Comparison of ENCODE assay signal across 8 cellular contexts in the genomic region with DNA sequence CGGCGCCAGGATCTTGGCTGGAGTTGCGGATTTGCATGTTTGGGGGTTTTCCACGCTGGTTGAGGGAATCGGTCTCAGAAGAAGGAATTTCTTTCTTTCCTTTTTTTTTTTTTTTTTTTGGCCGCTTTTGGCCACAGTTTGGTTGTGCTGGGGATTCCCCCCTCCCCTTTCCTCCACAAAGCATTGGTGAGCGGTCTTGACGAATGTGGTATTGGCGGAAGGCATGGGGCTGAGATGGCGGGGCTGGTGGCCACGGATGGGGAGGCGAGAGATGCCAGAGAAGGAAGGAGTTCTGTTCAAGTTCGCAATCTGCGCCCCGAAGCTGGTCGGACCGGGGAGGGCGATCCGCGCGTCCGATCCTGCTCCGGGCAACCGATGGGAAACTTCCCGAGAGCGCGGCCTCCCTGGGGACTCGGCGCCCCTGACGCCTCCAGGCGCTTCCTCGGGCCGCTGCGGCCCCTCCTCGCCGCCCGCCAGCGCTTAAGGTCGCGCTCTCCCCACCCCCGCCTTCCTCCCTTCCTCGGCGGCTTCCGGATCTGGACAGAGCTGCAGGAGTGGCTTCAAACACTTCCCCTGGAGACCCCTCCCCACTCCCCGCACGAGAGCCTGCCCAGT. TPM values are rescaled to one million over a fixed set of nuclear protein-coding genes. Genes with fewer than 3 reads are reported as not detected.
DNase-seq lines count a peak whose midpoint lies in the region; ATAC-seq and TF ChIP-seq lines count a peak whose summit lies in the region.

No MANE protein-coding gene starts in this region.

- no peaks in the 10 kb centered on the region for H3K27me3 ChIP-seq in CD4-positive, alpha-beta memory T cell (ENCODE audit: insufficient read depth, low read length)
- H3K27me3 ChIP-seq in GM23248 (replicated peaks; ENCODE audit: insufficient read depth): no peaks in the 10 kb centered on the region
- H3K27me3 ChIP-seq in adipocyte (replicated peaks; ENCODE audit: control insufficient read depth, insufficient read depth, low read length): no peaks in the 10 kb centered on the region
- no peaks in the 10 kb centered on the region for H3K27me3 ChIP-seq in stomach smooth muscle (ENCODE audit: control insufficient read depth in 1 of 2, insufficient read depth in 2 of 2, low read length in 2 of 2)

- peaks cover 20% of the 10 kb centered on the region for H3K4me1 ChIP-seq in CD4-positive, alpha-beta memory T cell (ENCODE audit: insufficient read depth, low read length)
- H3K4me1 ChIP-seq in GM23248 (ENCODE audit: insufficient read depth) (peaks cover 18% of the 10 kb centered on the region), adipocyte (ENCODE audit: control insufficient read depth, insufficient read depth, low read length) (peaks cover 9% of the 10 kb centered on the region), stomach smooth muscle (ENCODE audit: control insufficient read depth, insufficient read depth, low read length) (peaks cover 38% of the 10 kb centered on the region)

- in situ Hi-C loops in GM23248 (cut with MboI): no loop called here

- H3K9me3 Mint-ChIP-seq in CD4-positive, alpha-beta memory T cell: peaks cover 0 to 2% (median 0%) of the 10 kb centered on the region in 8 donors
- no peaks in the 10 kb centered on the region for H3K9me3 Mint-ChIP-seq in MCF 10A (ENCODE audit: unreplicated experiment)

- BruUV-seq in MCF 10A (replicated peaks; lab: Mats Ljungman, UMichigan): no TSS peak

- no peak overlapping the region for H3K27ac ChIP-seq in CD4-positive, alpha-beta memory T cell (ENCODE audit: low read depth, low read length)
- H3K27ac ChIP-seq in GM23248 (0 out of 2 replicates have a peak overlapping the region, but pooled peaks have one; percentile 5), stomach smooth muscle (ENCODE audit: low read length) (no peak overlapping the region)

- POLR2A ChIA-PET in CD4-positive, alpha-beta memory T cell (lab: Charles Lee; ENCODE audit: partially characterized antibody): no interaction called here
- POLR2A ChIA-PET in MCF 10A (lab: Yijun Ruan, JAX): no interaction called here

- no peak for ATAC-seq in HG02884 (IDR thresholded peaks at IDR 0.05; ENCODE audit: unreplicated experiment)

- H3K9me3 ChIP-seq in CD4-positive, alpha-beta memory T cell (ENCODE audit: control insufficient read depth in 1 of 2, low read length in 2 of 2): no peaks in the 10 kb centered on the region
- H3K9me3 ChIP-seq in GM23248 (ENCODE audit: low read depth) (no peaks in the 10 kb centered on the region), adipocyte (ENCODE audit: control insufficient read depth, low read length) (no peaks in the 10 kb centered on the region), stomach smooth muscle (ENCODE audit: control insufficient read depth in 2 of 2, low read length in 2 of 2) (no peaks in the 10 kb centered on the region)

- no peak overlapping the region for H2AFZ ChIP-seq in GM23248

- H3K9me2 ChIP-seq in GM23248 (ENCODE audit: insufficient read depth): no peaks in the 10 kb centered on the region

- H3K4me2 ChIP-seq in GM23248 (ENCODE audit: unreplicated experiment): peak overlapping the region; percentile 77

- H3K36me3 ChIP-seq in CD4-positive, alpha-beta memory T cell (ENCODE audit: insufficient read depth, low read length): no peaks in the 10 kb centered on the region
- H3K36me3 ChIP-seq in GM23248 (ENCODE audit: low read depth) (no peaks in the 10 kb centered on the region), adipocyte (ENCODE audit: control insufficient read depth, insufficient read depth, low read length, severe bottlenecking) (no peaks in the 10 kb centered on the region), stomach smooth muscle (ENCODE audit: control insufficient read depth in 2 of 2, insufficient read depth in 2 of 2, low read length in 2 of 2) (no peaks in the 10 kb centered on the region)

- WGBS in GM23248 (ENCODE audit: low coverage in 1 of 2, low lambda C conversion rate in 2 of 2, missing lambda C conversion rate in 2 of 2), 2 experiments: 6 to 10% methylated on average over 26 to 42 of the region's 46 CpGs

- peaks cover 18 to 47% (median 24%) of the 10 kb centered on the region in 4 donors for H3K4me1 Mint-ChIP-seq in CD4-positive, alpha-beta memory T cell
- H3K4me1 Mint-ChIP-seq in MCF 10A (ENCODE audit: insufficient read depth, unreplicated experiment): peaks cover 43% of the 10 kb centered on the region

- peaks cover 68% of the 10 kb centered on the region for H3K79me2 ChIP-seq in GM23248 (ENCODE audit: insufficient read depth)

- H3K4me3 ChIP-seq in CD4-positive, alpha-beta memory T cell (ENCODE audit: low read length in 2 of 2): peak overlapping the region in 1 of 2 donors; percentile 28
- H3K4me3 ChIP-seq in GM23248: peak overlapping the region; percentile 77
- peak overlapping the region; percentile 71 for H3K4me3 ChIP-seq in adipocyte (ENCODE audit: low read length)
- H3K4me3 ChIP-seq in stomach smooth muscle (ENCODE audit: low read length in 2 of 2): peak overlapping the region; percentile 74 to 80

- intact Hi-C loops in CD4-positive, alpha-beta memory T cell (cut with micrococcal nuclease): no loop called here
- intact Hi-C loops in MCF 10A (cut with micrococcal nuclease): no loop called here

- H3K36me3 Mint-ChIP-seq in CD4-positive, alpha-beta memory T cell: peaks cover 0 to 3% of the 10 kb centered on the region in 2 donors
- peaks cover 16% of the 10 kb centered on the region for H3K36me3 Mint-ChIP-seq in MCF 10A (ENCODE audit: insufficient read depth, unreplicated experiment)

- DNase-seq in CD4-positive, alpha-beta memory T cell: no peak
- DNase-seq in GM23248 (peak; percentile 51), adipocyte (ENCODE audit: low read depth) (peak; percentile 62), iPS-NIHi7 (ENCODE audit: extremely low spot score) (peak; percentile 84), MCF 10A (ENCODE audit: unreplicated experiment) (no peak), HuH-7 (ENCODE audit: low spot score) (no peak)

- H4K20me1 ChIP-seq in GM23248 (ENCODE audit: insufficient read depth): no peaks in the 10 kb centered on the region; the same call in 1 of the 2 replicates

- H3K27ac Mint-ChIP-seq in CD4-positive, alpha-beta memory T cell: peak overlapping the region in 1 of 7 donors; percentile 59
- no peak overlapping the region for H3K27ac Mint-ChIP-seq in MCF 10A (ENCODE audit: low read depth, unreplicated experiment)

- peaks cover 9% of the 10 kb centered on the region; the same call in 1 of the 2 replicates for H3F3A ChIP-seq in GM23248 (ENCODE audit: insufficient read depth)

- no peak for TF ChIP-seq CTCF in MCF 10A (IDR thresholded peaks at IDR 0.05; ENCODE audit: unreplicated experiment)

- H3K4me3 Mint-ChIP-seq in CD4-positive, alpha-beta memory T cell: peak overlapping the region; percentile 61 to 89 (median 86)
- H3K4me3 Mint-ChIP-seq in MCF 10A (ENCODE audit: unreplicated experiment): no peak overlapping the region

- H3K9ac ChIP-seq in GM23248: peak overlapping the region; percentile 79
- peak overlapping the region; percentile 52 for H3K9ac ChIP-seq in adipocyte (ENCODE audit: low read length)
- peak overlapping the region; percentile 29 to 63 for H3K9ac ChIP-seq in stomach smooth muscle (ENCODE audit: low read length in 2 of 2)

- CTCF ChIA-PET in CD4-positive, alpha-beta memory T cell (lab: Charles Lee; ENCODE audit: partially characterized antibody): no interaction called here
- CTCF ChIA-PET in MCF 10A (lab: Yijun Ruan, JAX): no interaction called here

- peaks cover 9 to 22% of the 10 kb centered on the region in 2 donors for H3K27me3 Mint-ChIP-seq in CD4-positive, alpha-beta memory T cell
- H3K27me3 Mint-ChIP-seq in MCF 10A (ENCODE audit: insufficient read depth, unreplicated experiment): no peaks in the 10 kb centered on the region

RNA-seq across cellular contexts. Expression of gene RAI1, which starts 43.2 kb away (rescaled TPM):
- 10 to 100 TPM; 15.4 to 19.5 TPM for total RNA-seq in CD4-positive, alpha-beta memory T cell
- 1 to 10 TPM in 1 of 2 donors, under 1 TPM in 1; 0.35 to 4.0 TPM for polyA plus RNA-seq in CD4-positive, alpha-beta memory T cell
- 9.1 and 17.8 TPM in 2 replicates for total RNA-seq in GM23248 (2014; rRNA removed; shearing (Covaris generic))
- polyA plus RNA-seq in GM23248 (2016; fragmentation: Nextera tagmentation; extraction: Ambion mirVana): 4.4 and 5.2 TPM in 2 replicates
- total RNA-seq in MCF 10A (2022): 30.4 and 34.6 TPM in 2 replicates

Comparison
In these comparisons a context has a peak if more than half of its experiments do, and no peak if none do; other contexts are left out.
1. DNase-seq: peak in GM23248 (single experiment), adipocyte (single experiment) and iPS-NIHi7 (single experiment); none in CD4-positive, alpha-beta memory T cell (0 of 5), MCF 10A (single experiment) and HuH-7 (single experiment).
2. Peak in every context shown above with its lines, with median percentiles within 50 percentile points of each other: H3K9ac ChIP-seq.